Comparison of ENCODE assay signal across 1 cellular context in genomic region chrX:103688949-103689348, GRCh38.
TF ChIP-seq lines count a peak whose summit lies in the region.

No MANE protein-coding gene starts in this region.

TF ChIP-seq in GM23338, 12 proteins besides CTCF, POLR2A, EP300 and RAD21 (continued from another document):
- TF ChIP-seq ETS1 (IDR thresholded peaks at IDR 0.05), result no peak
- no peak for TF ChIP-seq ZNF331 (CRISPR knock-in tag; IDR thresholded peaks at IDR 0.05; ENCODE audit: low read depth)
